Comparison of ENCODE assay signal across 8 cellular contexts in the genomic region with DNA sequence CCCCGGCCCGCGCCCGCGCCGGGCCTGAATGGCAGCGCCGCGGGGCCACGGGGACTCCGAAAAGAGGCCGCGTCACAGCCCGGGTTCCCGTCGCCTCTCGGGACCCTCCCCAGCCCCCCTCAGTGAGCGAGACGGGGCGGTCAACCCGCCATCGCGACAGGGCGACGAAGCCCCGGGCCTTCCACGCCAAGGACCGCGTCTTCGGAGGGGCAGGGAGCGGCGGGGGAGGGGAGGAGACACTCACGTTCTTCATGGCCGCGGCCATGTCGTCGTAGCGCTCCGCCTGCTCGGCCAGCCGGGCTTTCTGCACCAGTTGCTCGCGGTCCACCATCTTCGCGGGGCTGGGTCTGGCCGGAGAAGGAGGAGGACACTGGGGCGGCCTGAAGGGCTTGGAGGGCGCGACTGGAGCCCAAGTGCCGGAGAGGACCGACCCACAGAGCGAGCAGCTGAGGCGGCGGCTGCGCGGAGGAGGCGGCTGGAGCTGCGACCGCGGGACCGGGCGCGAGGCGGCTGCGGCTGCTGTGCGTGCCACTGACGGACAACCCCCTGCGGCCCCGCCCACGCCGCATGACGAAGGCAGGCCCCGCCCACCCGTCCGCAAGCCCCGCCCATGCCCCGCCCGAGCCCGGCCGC. TPM values are rescaled to one million over a fixed set of nuclear protein-coding genes. Genes with fewer than 3 reads are reported as not detected.
DNase-seq lines count a peak whose midpoint lies in the region; ATAC-seq and TF ChIP-seq lines count a peak whose summit lies in the region.

A gene (minus strand): TSS at position 514 of the 633 bp plus-strand sequence. CDS start 183 bp downstream, at position 331.

- H3K9ac ChIP-seq in NT2/D1 (ENCODE audit: insufficient read length, low read depth): peak within 1 kb of the TSS; percentile 99

- intact Hi-C loops in mucosa of descending colon (cut with DNase I, micrococcal nuclease): no loop called here

- peaks cover 42% of the 10 kb centered on the region for H3K36me3 ChIP-seq in NT2/D1 (ENCODE audit: insufficient read depth, insufficient read length, low read length)
- H3K36me3 ChIP-seq in mucosa of descending colon (ENCODE audit: low read depth): no peaks in the 10 kb centered on the region

- ATAC-seq in GM19438 (IDR thresholded peaks at IDR 0.05; ENCODE audit: low read depth, unreplicated experiment) (peak; percentile 62), HG03565 (IDR thresholded peaks at IDR 0.05; ENCODE audit: unreplicated experiment) (peak; percentile 43), mucosa of descending colon (peak; percentile 94)

- H3K4me1 ChIP-seq in NT2/D1 (ENCODE audit: insufficient read depth, insufficient read length): no peaks in the 10 kb centered on the region
- H3K4me1 ChIP-seq in mucosa of descending colon (ENCODE audit: low read depth): peaks cover 12% of the 10 kb centered on the region

- H3K27me3 ChIP-seq in NT2/D1 (ENCODE audit: insufficient read depth, insufficient read length): no peaks in the 10 kb centered on the region

- H3K4me3 ChIP-seq in NT2/D1 (ENCODE audit: insufficient read length, low read depth) (peak within 1 kb of the TSS; percentile 91), mucosa of descending colon (peak within 1 kb of the TSS; percentile 98)

- no peaks in the 10 kb centered on the region for H3K9me3 ChIP-seq in NT2/D1 (ENCODE audit: insufficient read depth, low read length)
- no peaks in the 10 kb centered on the region for H3K9me3 ChIP-seq in mucosa of descending colon

- DNase-seq in CMK (ENCODE audit: low read depth): peak; percentile 81
- DNase-seq in NT2/D1 (ENCODE audit: low read depth, low spot score): peak; percentile 67
- peak; percentile 81 for DNase-seq in activated T-cell treated with anti-CD3 and anti-CD28 coated beads for 1 hour (ENCODE audit: low read depth)
- peak; percentile 53 for DNase-seq in epidermal melanocyte (ENCODE audit: insufficient read length, low spot score)
- DNase-seq in mucosa of descending colon: peak; percentile 93 to 94 (median 93)
- peak; percentile 71 to 78 for DNase-seq in stimulated activated CD8-positive, alpha-beta memory T cell treated with anti-CD3 and anti-CD28 coated beads, Interleukin-4, amount 100 ng/mL, for 4 hours (ENCODE audit: low read depth in 2 of 2, low spot score in 1 of 2)

- TF ChIP-seq CTCF in mucosa of descending colon (IDR thresholded peaks at IDR 0.05): no peak

RNA-seq across cellular contexts. Expression of the gene that starts here (rescaled TPM):
- 100 to 1,000 TPM in 2 of 3 donors, 10 to 100 TPM in 1; 74.3 to 114 (median 102) TPM for total RNA-seq in mucosa of descending colon

Comparison
In these comparisons a context has a peak if more than half of its experiments do, and no peak if none do; other contexts are left out.
1. Peak in every context shown above with its lines: DNase-seq, ATAC-seq and H3K4me3 ChIP-seq.
2. ATAC-seq: peak in every context shown above with its lines; median percentile 94 in mucosa of descending colon; 62 in GM19438; 43 in HG03565.